7 cellular contexts compared by ENCODE assay signal in the genomic region with DNA sequence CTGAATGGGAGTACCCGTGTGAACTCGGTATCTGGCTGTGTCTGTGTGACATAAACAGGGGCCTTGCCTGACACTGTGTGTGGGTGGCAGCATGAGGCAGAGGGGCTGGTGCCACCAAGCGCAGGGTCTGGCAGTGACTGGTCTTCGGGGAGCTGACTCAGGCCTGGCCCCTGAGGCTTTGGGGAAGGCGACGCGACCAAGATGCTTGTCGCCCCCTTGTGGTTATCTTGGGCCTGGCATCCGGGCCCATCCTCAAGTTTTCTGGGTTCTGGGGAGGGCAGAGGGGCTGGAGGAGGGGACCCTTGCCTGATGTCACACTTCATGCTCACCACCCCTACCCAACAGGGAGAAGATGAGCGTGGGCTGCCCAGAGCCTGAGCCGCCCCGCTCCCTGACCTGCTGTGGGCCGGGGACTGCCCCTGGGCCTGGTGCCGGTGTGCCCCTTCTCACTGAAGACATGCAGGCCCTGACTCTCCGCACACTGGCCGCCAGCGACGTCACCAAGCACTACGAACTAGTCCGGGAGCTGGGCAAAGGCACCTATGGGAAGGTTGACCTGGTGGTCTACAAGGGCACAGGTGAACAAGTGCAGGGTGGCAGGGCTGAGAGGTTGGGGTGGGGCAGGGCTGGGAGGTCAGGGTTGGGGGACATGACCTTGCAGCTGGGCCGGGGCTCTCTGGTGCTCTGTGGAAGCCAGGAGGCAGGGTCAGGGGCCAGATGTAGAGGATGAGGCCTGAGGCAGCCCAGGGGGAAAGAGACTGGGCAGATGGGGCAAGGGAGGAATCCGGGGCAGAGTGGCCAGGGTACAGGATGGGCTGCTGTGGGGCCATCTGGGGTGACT. TPM values are rescaled to one million over a fixed set of nuclear protein-coding genes. Genes with fewer than 3 reads are reported as not detected.
DNase-seq lines count a peak whose midpoint lies in the region; ATAC-seq and TF ChIP-seq lines count a peak whose summit lies in the region.

No MANE protein-coding gene starts in this region.

- POLR2A ChIA-PET in activated CD4-positive, alpha-beta memory T cell treated with anti-CD3 and anti-CD28 coated beads, Interleukin-2, amount 10 ng/mL, durations not matched to agents 7 days and 5 days (lab: Charles Lee), result interaction anchor here (0.7 to 2.5 kb wide), 7 partner anchors 19 to 180 kb away, joined by 3 to 11 read pairs (median 4); partner anchors contain the start of gene SBK1

- no peak for ATAC-seq in HG02973 (IDR thresholded peaks at IDR 0.05; ENCODE audit: unreplicated experiment)

- H3K4me3 ChIP-seq in GM12865 (ENCODE audit: low read depth, low read length), result no peak overlapping the region

- CTCF ChIA-PET in activated CD4-positive, alpha-beta memory T cell treated with anti-CD3 and anti-CD28 coated beads, Interleukin-2, amount 10 ng/mL, durations not matched to agents 7 days and 5 days (lab: Charles Lee), result interaction anchor here (0.6 to 7.5 kb wide), 13 partner anchors 9 to 180 kb away, joined by 3 to 170 read pairs (median 5); no protein-coding TSS in a partner anchor

- H3K4me1 Mint-ChIP-seq in activated CD4-positive, alpha-beta memory T cell treated with anti-CD3 and anti-CD28 coated beads, Interleukin-2, amount 10 ng/mL, durations not matched to agents 7 days and 5 days, result peaks cover 8% of the 10 kb centered on the region

- DNase-seq in GM12865 (ENCODE audit: low read depth) (peak; percentile 60), NAMALWA (ENCODE audit: low spot score) (peak; percentile 76), ecto neural progenitor cell (ENCODE audit: low spot score) (peak; percentile 81), myocyte (ENCODE audit: low read depth) (peak; percentile 50)
- peak; percentile 73 for DNase-seq in activated CD4-positive, alpha-beta memory T cell treated with anti-CD3 and anti-CD28 coated beads, Interleukin-2, amount 10 ng/mL, durations not matched to agents 7 days and 5 days
- DNase-seq in stimulated activated CD8-positive, alpha-beta memory T cell treated with anti-CD3 and anti-CD28 coated beads, Interleukin-7, amount 100 ng/mL, for 24 hours (ENCODE audit: low read depth), result peak; percentile 65

- H3K27me3 Mint-ChIP-seq in activated CD4-positive, alpha-beta memory T cell treated with anti-CD3 and anti-CD28 coated beads, Interleukin-2, amount 10 ng/mL, durations not matched to agents 7 days and 5 days, result no peaks in the 10 kb centered on the region

- no peak overlapping the region for H3K27ac Mint-ChIP-seq in activated CD4-positive, alpha-beta memory T cell treated with anti-CD3 and anti-CD28 coated beads, Interleukin-2, amount 10 ng/mL, durations not matched to agents 7 days and 5 days

- peak; percentile 86 for TF ChIP-seq CTCF in GM12865 (IDR thresholded peaks at IDR 0.05; ENCODE audit: insufficient read depth, low read depth, low read length, missing control alignments)

- no peak overlapping the region for H3K4me3 Mint-ChIP-seq in activated CD4-positive, alpha-beta memory T cell treated with anti-CD3 and anti-CD28 coated beads, Interleukin-2, amount 10 ng/mL, durations not matched to agents 7 days and 5 days

- H3K36me3 Mint-ChIP-seq in activated CD4-positive, alpha-beta memory T cell treated with anti-CD3 and anti-CD28 coated beads, Interleukin-2, amount 10 ng/mL, durations not matched to agents 7 days and 5 days (ENCODE audit: low read depth), result no peaks in the 10 kb centered on the region

- H3K9me3 Mint-ChIP-seq in activated CD4-positive, alpha-beta memory T cell treated with anti-CD3 and anti-CD28 coated beads, Interleukin-2, amount 10 ng/mL, durations not matched to agents 7 days and 5 days, result no peaks in the 10 kb centered on the region

RNA-seq across cellular contexts. Expression of gene SBK1, which starts 24.9 kb away (rescaled TPM):
- total RNA-seq in activated CD4-positive, alpha-beta memory T cell treated with anti-CD3 and anti-CD28 coated beads, Interleukin-2, amount 10 ng/mL, durations not matched to agents 7 days and 5 days, result 1 to 10 TPM; 9.8 TPM
- 3.7 and 4.3 TPM in 2 replicates for total RNA-seq in myocyte
- 0.88 TPM for polyA plus RNA-seq in myocyte (2012)

RNA-seq across cellular contexts. Expression of gene NPIPB6, which starts 46.0 kb away (rescaled TPM):
- total RNA-seq in activated CD4-positive, alpha-beta memory T cell treated with anti-CD3 and anti-CD28 coated beads, Interleukin-2, amount 10 ng/mL, durations not matched to agents 7 days and 5 days, result 1 to 10 TPM in 1 of 2 experiments, under 1 TPM in 1; 0.60 to 1.5 TPM
- total RNA-seq in myocyte, result 0.56 and 1.1 TPM in 2 replicates
- polyA plus RNA-seq in myocyte (2012), result 0.32 TPM
